ENCODE assay signal across 8 cellular contexts in the genomic region with DNA sequence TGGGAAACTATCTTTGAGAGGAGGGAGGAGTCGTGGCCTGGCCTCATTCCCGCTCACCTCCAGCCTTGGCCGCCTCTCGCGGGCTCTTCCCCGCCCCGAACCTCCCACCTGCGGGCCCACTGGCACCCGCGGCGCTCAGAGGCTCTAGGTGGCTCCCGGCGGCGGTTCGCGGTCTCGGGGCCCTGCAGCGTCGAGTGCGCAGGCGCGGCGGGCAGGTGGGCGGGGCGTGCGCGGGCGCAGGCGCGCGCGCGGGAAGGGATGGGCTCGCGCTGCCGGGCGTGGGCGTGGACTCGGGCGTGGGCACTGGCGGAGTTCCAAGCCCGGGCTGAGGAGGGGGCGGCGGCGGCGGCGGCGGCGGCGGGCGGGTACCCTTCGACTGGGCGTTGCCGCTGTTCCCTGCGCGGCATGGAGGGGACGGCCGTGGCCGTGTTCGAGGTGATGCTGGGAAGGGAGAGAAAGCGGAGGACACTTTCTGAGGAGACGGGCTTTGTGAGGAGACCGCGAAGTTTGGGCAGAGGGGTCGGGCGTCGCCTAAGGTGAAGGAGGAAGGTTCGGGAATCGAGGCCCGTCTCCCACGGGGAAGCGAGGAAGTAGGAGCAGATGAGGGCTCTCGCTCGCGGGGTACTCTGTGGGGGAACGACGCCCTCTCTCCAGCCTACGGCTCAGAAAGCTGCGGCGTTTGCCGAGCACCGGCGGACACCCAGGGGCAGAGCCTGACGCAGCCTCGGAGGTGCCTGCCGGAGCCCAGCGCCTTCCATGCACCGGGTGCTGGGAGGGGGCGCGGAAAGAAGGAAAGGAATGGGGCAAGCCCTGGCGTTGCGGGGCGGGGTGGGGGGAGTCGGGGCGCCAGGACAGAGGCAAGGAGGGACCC. TPM values are rescaled to one million over a fixed set of nuclear protein-coding genes. Genes with fewer than 3 reads are reported as not detected.
DNase-seq lines count a peak whose midpoint lies in the region; ATAC-seq and TF ChIP-seq lines count a peak whose summit lies in the region.

No MANE protein-coding gene starts in this region.

- H3K27me3 ChIP-seq in left ventricle myocardium inferior (ENCODE audit: low read depth) = no peaks in the 10 kb centered on the region
- H3K27me3 ChIP-seq in prostate gland (replicated peaks; ENCODE audit: insufficient read depth) = no peaks in the 10 kb centered on the region

- no peak for TF ChIP-seq CTCF in GM12875 (IDR thresholded peaks at IDR 0.05; ENCODE audit: borderline replicate concordance, insufficient read depth, low read depth, low read length)
- no peak for TF ChIP-seq CTCF in left ventricle myocardium inferior (IDR thresholded peaks at IDR 0.05; ENCODE audit: borderline replicate concordance)
- peak in 2 of 4 experiments; percentile 8 to 20 for TF ChIP-seq CTCF in prostate gland (IDR thresholded peaks at IDR 0.05)

- no peaks in the 10 kb centered on the region for H3K36me3 ChIP-seq in left ventricle myocardium inferior
- no peaks in the 10 kb centered on the region for H3K36me3 ChIP-seq in prostate gland
- no peaks in the 10 kb centered on the region for H3K36me3 ChIP-seq in urinary bladder (ENCODE audit: insufficient read depth)

- TF ChIP-seq POLR2A in prostate gland (IDR thresholded peaks at IDR 0.05) = peak; percentile 55

- peaks cover 23% of the 10 kb centered on the region for H3K4me1 ChIP-seq in left ventricle myocardium inferior
- peaks cover 9% of the 10 kb centered on the region for H3K4me1 ChIP-seq in prostate gland (replicated peaks)
- H3K4me1 ChIP-seq in urinary bladder (ENCODE audit: insufficient read depth) = no peaks in the 10 kb centered on the region

- H3K4me3 ChIP-seq in GM12875 (ENCODE audit: low read depth, low read length) (peak overlapping the region; percentile 75), left ventricle myocardium inferior (peak overlapping the region; percentile 98), prostate gland (peak overlapping the region; percentile 68 to 81), urinary bladder (ENCODE audit: low read depth, low read length) (peak overlapping the region; percentile 96)

- intact Hi-C loops in left ventricle myocardium inferior (cut with micrococcal nuclease) = no loop called here
- intact Hi-C loops in prostate gland (cut with DNase I) = no loop called here

- DNase-seq in NCI-H146 (lab: John Stamatoyannopoulos, UW) = peak; percentile 91
- peak; percentile 80 to 90 (median 83) for DNase-seq in T-helper 1 cell
- DNase-seq in amniotic stem cell (lab: John Stamatoyannopoulos, UW) = peak; percentile 48
- DNase-seq in left ventricle myocardium inferior = peak; percentile 84
- DNase-seq in prostate gland (ENCODE audit: low spot score) = peak; percentile 86

- peak; percentile 87 for ATAC-seq in HG02759 (IDR thresholded peaks at IDR 0.05; ENCODE audit: unreplicated experiment)

- H3K9me3 ChIP-seq in left ventricle myocardium inferior (replicated peaks) (no peaks in the 10 kb centered on the region), prostate gland (no peaks in the 10 kb centered on the region)

- H3K27ac ChIP-seq in left ventricle myocardium inferior (replicated peaks) = peak overlapping the region; percentile 75
- peak overlapping the region; percentile 92 to 94 for H3K27ac ChIP-seq in prostate gland
- H3K27ac ChIP-seq in urinary bladder (ENCODE audit: low read depth) = peak overlapping the region; percentile 69

- WGBS in prostate gland = under 1% methylated on average over 94 of the region's 95 CpGs
- WGBS in urinary bladder = under 1% methylated on average over 94 of the region's 95 CpGs

RNA-seq across cellular contexts. Expression of gene SPTBN2, which starts 15.7 kb away (rescaled TPM):
- 0.77 TPM for total RNA-seq in left ventricle myocardium inferior
- total RNA-seq in prostate gland = 100 to 1,000 TPM; 139 to 140 TPM
- 6.7 TPM for total RNA-seq in urinary bladder
- 2.5 TPM for polyA plus RNA-seq in urinary bladder

Comparison
In these comparisons a context has a peak if more than half of its experiments do, and no peak if none do; other contexts are left out.
1. Peak in every context shown above with its lines: DNase-seq, ATAC-seq, H3K4me3 ChIP-seq and H3K27ac ChIP-seq.
2. RNA of gene SPTBN2, which starts 15.7 kb away (total RNA-seq): 139 to 140 TPM in prostate gland; 6.7 TPM in urinary bladder (single experiment) and 0.77 TPM in left ventricle myocardium inferior (single experiment); every median in the first group is over 10 times any median in the second.